Comparison of ENCODE assay signal across 15 cellular contexts in the genomic region with DNA sequence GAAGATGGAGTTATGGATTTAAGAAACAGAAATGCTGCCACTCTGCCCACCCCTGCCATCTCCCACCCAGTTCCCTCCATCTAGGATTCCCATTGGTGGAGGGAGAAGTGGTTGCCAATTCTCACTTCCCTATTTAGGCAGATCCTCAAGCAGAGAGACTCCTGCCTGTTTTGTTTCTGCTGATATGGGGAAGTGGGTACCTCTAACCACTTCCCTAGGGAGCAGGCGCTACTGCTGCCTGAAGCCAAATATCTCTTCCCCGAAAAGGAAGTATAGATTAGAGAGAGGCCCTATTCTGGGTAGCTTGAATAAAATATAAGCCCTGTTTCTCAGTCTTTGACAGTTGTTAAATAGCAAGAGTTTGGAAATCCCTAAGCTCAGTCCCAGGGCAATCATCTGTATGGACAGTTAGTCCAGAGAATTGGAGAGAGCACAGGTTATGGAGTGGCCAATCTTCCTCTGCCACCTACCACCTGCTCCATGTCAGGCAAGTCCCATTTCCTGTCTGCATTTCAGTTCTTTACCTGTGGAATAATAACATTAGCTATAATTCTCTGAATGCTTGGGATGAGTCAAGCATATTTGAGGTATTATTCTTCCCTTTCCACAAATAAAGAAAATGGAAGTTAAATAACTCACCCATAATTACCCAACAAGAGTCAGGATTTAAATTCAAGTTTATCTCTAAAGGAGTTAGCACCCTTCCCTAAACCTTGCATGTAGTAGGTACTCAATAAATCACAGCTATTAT. TPM values are rescaled to one million over a fixed set of nuclear protein-coding genes. Genes with fewer than 3 reads are reported as not detected.
A peak's percentile ranks its signal among the peaks of the same experiment; 100 is the strongest.
DNase-seq lines count a peak whose midpoint lies in the region; ATAC-seq, FAIRE-seq and TF ChIP-seq lines count a peak whose summit lies in the region.
"Had no signal": no experiment of that assay in that cellular context is flagged by ENCODE, and none has a peak within 500 bp of the region (broad histone marks: within the 10 kb centered on the region; RNA-seq: fewer than 3 reads in every experiment).

No MANE protein-coding gene starts in this region.

- ATAC-seq in HG02678 (IDR thresholded peaks at IDR 0.05; ENCODE audit: unreplicated experiment), result peak; percentile 44
- no peak for ATAC-seq in activated CD8-positive, alpha-beta T cell treated with anti-CD3 and anti-CD28 coated beads, Interleukin-2, amount 10 ng/mL, durations not matched to agents 7 days and 5 days
- ATAC-seq: body of pancreas, HCT116 had no signal

- no peak for TF ChIP-seq RAD21 in SK-N-SH (IDR thresholded peaks at IDR 0.05; ENCODE audit: low read length)

- H3K36me3 ChIP-seq in keratinocyte (ENCODE audit: control insufficient read depth in 2 of 2, extremely low read depth in 1 of 2, insufficient read depth in 2 of 2, low read length in 2 of 2) (no peaks in the 10 kb centered on the region), SK-N-SH (replicated peaks in 1 of 2; ENCODE audit: control insufficient read depth in 1 of 2, insufficient read depth in 2 of 2, low read length in 1 of 2) (no peaks in the 10 kb centered on the region), uterus (no peaks in the 10 kb centered on the region)

- H4K20me1 ChIP-seq in keratinocyte (ENCODE audit: control insufficient read depth, extremely low read depth, insufficient read depth, low read length) (no peaks in the 10 kb centered on the region), SK-N-SH (ENCODE audit: insufficient read depth) (no peaks in the 10 kb centered on the region)

- peaks cover 4% of the 10 kb centered on the region for H3K4me1 Mint-ChIP-seq in activated CD8-positive, alpha-beta T cell treated with anti-CD3 and anti-CD28 coated beads, Interleukin-2, amount 10 ng/mL, durations not matched to agents 7 days and 5 days (ENCODE audit: low read depth)

- H3K4me2 ChIP-seq in keratinocyte (ENCODE audit: control insufficient read depth, extremely low read depth, insufficient read depth, low read depth, low read length) (peak overlapping the region; percentile 60), SK-N-SH (no peak overlapping the region)

- DNase-seq in AML-193 (lab: John Stamatoyannopoulos, UW), result peak; percentile 96 to 97
- DNase-seq in SIG-M5 (lab: John Stamatoyannopoulos, UW), result peak; percentile 84
- no peak for DNase-seq in keratinocyte (ENCODE audit: low read depth, low spot score)
- no peak for DNase-seq in activated CD8-positive, alpha-beta T cell treated with anti-CD3 and anti-CD28 coated beads, Interleukin-2, amount 10 ng/mL, durations not matched to agents 7 days and 5 days
- DNase-seq in DMS 273 (lab: John Stamatoyannopoulos, UW; ENCODE audit: unreplicated experiment), result no peak
- no peak for DNase-seq in SK-N-SH
- DNase-seq in uterus, result no peak
- DNase-seq: NCI-H1048, NCI-H526 had no signal

- H3K9me3 ChIP-seq in keratinocyte (ENCODE audit: control insufficient read depth, low read depth, low read length), result no peaks in the 10 kb centered on the region
- H3K9me3 ChIP-seq in SK-N-SH, result no peaks in the 10 kb centered on the region
- H3K9me3 ChIP-seq in uterus, result no peaks in the 10 kb centered on the region
- H3K9me3 ChIP-seq: body of pancreas had no signal

- H3K79me2 ChIP-seq in keratinocyte (ENCODE audit: control insufficient read depth, insufficient read depth, low read length) (no peaks in the 10 kb centered on the region), SK-N-SH (ENCODE audit: insufficient read depth) (no peaks in the 10 kb centered on the region)

- no peaks in the 10 kb centered on the region for H3K9me1 ChIP-seq in keratinocyte (ENCODE audit: control insufficient read depth, extremely low read depth, insufficient read depth, low read length)

- H3K27me3 Mint-ChIP-seq in activated CD8-positive, alpha-beta T cell treated with anti-CD3 and anti-CD28 coated beads, Interleukin-2, amount 10 ng/mL, durations not matched to agents 7 days and 5 days (ENCODE audit: low read depth), result peaks cover 8% of the 10 kb centered on the region

- CTCF ChIA-PET in activated CD8-positive, alpha-beta T cell treated with anti-CD3 and anti-CD28 coated beads, Interleukin-2, amount 10 ng/mL, durations not matched to agents 7 days and 5 days (lab: Charles Lee), result no interaction called here
- CTCF ChIA-PET in SK-N-SH (lab: Yijun Ruan, JAX), result interaction anchor here (1.0 to 1.7 kb wide), 2 partner anchors 69 to 666 kb away, joined by 3 read pairs; no protein-coding TSS in a partner anchor

- H3K9me3 Mint-ChIP-seq in activated CD8-positive, alpha-beta T cell treated with anti-CD3 and anti-CD28 coated beads, Interleukin-2, amount 10 ng/mL, durations not matched to agents 7 days and 5 days (ENCODE audit: insufficient read depth), result no peaks in the 10 kb centered on the region
- H3K9me3 Mint-ChIP-seq: T-helper 1 cell treated with Interleukin-12 subunit alpha and Interleukin-12 subunit beta and Interleukin-4 antibody, amounts not matched to agents 30 μg/mL and 1 μg/mL, for 36 hours had no signal

- H3K27ac ChIP-seq in keratinocyte (ENCODE audit: control insufficient read depth, insufficient read depth, low read length) (no peak overlapping the region), SK-N-SH (ENCODE audit: low read depth in 2 of 2, low read length in 1 of 2) (no peak overlapping the region), uterus (no peak overlapping the region)
- H3K27ac ChIP-seq: body of pancreas had no signal

- H3F3A ChIP-seq in SK-N-SH (replicated peaks; ENCODE audit: insufficient read depth), result no peaks in the 10 kb centered on the region

- no peak overlapping the region for H3K9ac ChIP-seq in keratinocyte (ENCODE audit: control insufficient read depth, extremely low read depth, insufficient read depth, low read length)
- no peak overlapping the region for H3K9ac ChIP-seq in SK-N-SH

- TF ChIP-seq CTCF in keratinocyte (optimal IDR thresholded peaks at IDR 0.05 in 1 of 3, IDR thresholded peaks at IDR 0.05 in 1 of 3, conservative IDR thresholded peaks at IDR 0.05 in 1 of 3; ENCODE audit: extremely low read depth in 1 of 3, insufficient read depth in 2 of 3, low read length in 3 of 3) (no peak), SK-N-SH (IDR thresholded peaks at IDR 0.05) (no peak), uterus (IDR thresholded peaks at IDR 0.05) (no peak)

- POLR2A ChIA-PET in activated CD8-positive, alpha-beta T cell treated with anti-CD3 and anti-CD28 coated beads, Interleukin-2, amount 10 ng/mL, durations not matched to agents 7 days and 5 days (lab: Charles Lee), result no interaction called here
- POLR2A ChIA-PET in SK-N-SH (lab: Yijun Ruan, JAX), result no interaction called here

- no peak overlapping the region for H3K4me3 Mint-ChIP-seq in activated CD8-positive, alpha-beta T cell treated with anti-CD3 and anti-CD28 coated beads, Interleukin-2, amount 10 ng/mL, durations not matched to agents 7 days and 5 days
- H3K4me3 Mint-ChIP-seq: T-helper 1 cell treated with Interleukin-12 subunit alpha and Interleukin-12 subunit beta and Interleukin-4 antibody, amounts not matched to agents 30 μg/mL and 1 μg/mL, for 36 hours had no signal

- H3K4me1 ChIP-seq in keratinocyte (ENCODE audit: control insufficient read depth, extremely low read depth, insufficient read depth, low read length) (peaks cover 15% of the 10 kb centered on the region), SK-N-SH (ENCODE audit: control insufficient read depth in 1 of 2, insufficient read depth in 2 of 2, low read depth in 1 of 2, low read length in 1 of 2) (peaks cover 0 to 5% of the 10 kb centered on the region in 2 experiments; a peak in 1 of 4 replicates), uterus (no peaks in the 10 kb centered on the region)

- TF ChIP-seq POLR2A in uterus (IDR thresholded peaks at IDR 0.05), result no peak

- intact Hi-C loops in uterus (cut with DNase I; ENCODE audit: low total_unique reads), result no loop called here

- no peaks in the 10 kb centered on the region for H3K9me2 ChIP-seq in SK-N-SH

- H2AFZ ChIP-seq in keratinocyte (ENCODE audit: control insufficient read depth, low read length) (peak overlapping the region; percentile 66), SK-N-SH (ENCODE audit: low read depth) (no peak overlapping the region)

- no peak overlapping the region for H3K27ac Mint-ChIP-seq in activated CD8-positive, alpha-beta T cell treated with anti-CD3 and anti-CD28 coated beads, Interleukin-2, amount 10 ng/mL, durations not matched to agents 7 days and 5 days
- H3K27ac Mint-ChIP-seq: T-helper 1 cell treated with Interleukin-12 subunit alpha and Interleukin-12 subunit beta and Interleukin-4 antibody, amounts not matched to agents 30 μg/mL and 1 μg/mL, for 36 hours had no signal

- H3K36me3 Mint-ChIP-seq in activated CD8-positive, alpha-beta T cell treated with anti-CD3 and anti-CD28 coated beads, Interleukin-2, amount 10 ng/mL, durations not matched to agents 7 days and 5 days (ENCODE audit: low read depth), result no peaks in the 10 kb centered on the region

- peak; percentile 77 for FAIRE-seq in keratinocyte (lab: Jason Lieb, UNC)

- H3K27me3 ChIP-seq in keratinocyte (ENCODE audit: control insufficient read depth, extremely low read depth, insufficient read depth, low read length) (no peaks in the 10 kb centered on the region), SK-N-SH (ENCODE audit: insufficient read depth) (no peaks in the 10 kb centered on the region), uterus (no peaks in the 10 kb centered on the region)
- H3K27me3 ChIP-seq: body of pancreas had no signal

- WGBS in SK-N-SH (ENCODE audit: low lambda C conversion rate), result 63% methylated on average over 2 of the region's 2 CpGs

- H3K4me3 ChIP-seq in keratinocyte (ENCODE audit: control insufficient read depth in 2 of 3, extremely low read depth in 1 of 3, insufficient read depth in 2 of 3, low read depth in 1 of 3, low read length in 3 of 3), result peak overlapping the region in 2 of 3 experiments; percentile 22 to 29
- no peak overlapping the region for H3K4me3 ChIP-seq in SK-N-SH (ENCODE audit: low read depth in 2 of 2, low read length in 1 of 2)
- H3K4me3 ChIP-seq in uterus, result no peak overlapping the region
- H3K4me3 ChIP-seq: body of pancreas had no signal

- dilution Hi-C loops in keratinocyte (cut with MboI; ENCODE audit: extremely low pct_ligation_motif_present, low sequenced_read_pairs), result no loop called here

- TF ChIP-seq EP300 in SK-N-SH (IDR thresholded peaks at IDR 0.05; ENCODE audit: borderline replicate concordance in 1 of 2, low read depth in 1 of 2, low read length in 1 of 2), result no peak

RNA-seq across cellular contexts. Expression of a gene that starts 2.6 kb away (rescaled TPM):
- polyA plus RNA-seq in keratinocyte (not detected in 3 replicates), SK-N-SH (2012; rRNA removed) (not detected in 2 replicates)
- not detected for polyA plus RNA-seq in keratinocyte (2011; ENCODE audit: low read depth)
- not detected in 2 replicates for polyA plus RNA-seq in keratinocyte (2011; cell fraction: cytosol; rRNA removed)
- polyA plus RNA-seq in keratinocyte (2011; cell fraction: nucleus; rRNA removed), result not detected in 2 replicates
- not detected in 2 replicates for polyA plus RNA-seq in keratinocyte (2012; ENCODE audit: low replicate concordance)
- polyA minus RNA-seq in keratinocyte, result not detected in 3 replicates
- not detected for polyA minus RNA-seq in keratinocyte (2011; cell fraction: cytosol; rRNA and poly(A)+ RNA removed)
- polyA minus RNA-seq in keratinocyte (2011; cell fraction: nucleus; rRNA and poly(A)+ RNA removed), result not detected in 2 replicates
- total RNA-seq in activated CD8-positive, alpha-beta T cell treated with anti-CD3 and anti-CD28 coated beads, Interleukin-2, amount 10 ng/mL, durations not matched to agents 7 days and 5 days, result not detected
- not detected in 2 replicates for polyA plus RNA-seq in SK-N-SH (2012; cell fraction: cytosol; rRNA removed)
- not detected in 2 replicates for polyA plus RNA-seq in SK-N-SH (2012; cell fraction: nucleus; rRNA removed)
- total RNA-seq in uterus, result 1 to 10 TPM in 2 of 4 donors, not detected in 2; 1.9 to 7.7 TPM
- total RNA-seq: body of pancreas, epithelial cell of proximal tubule had no signal
- polyA plus RNA-seq: neural cell had no signal

RNA-seq across cellular contexts. Expression of a gene that starts 52.5 kb away (rescaled TPM):
- polyA plus RNA-seq in keratinocyte (59.1 to 73.0 TPM (median 70.1 TPM) in 3 replicates), SK-N-SH (2012; rRNA removed) (36.9 and 39.6 TPM in 2 replicates)
- 22.2 TPM for polyA plus RNA-seq in keratinocyte (2011; ENCODE audit: low read depth)
- 75.7 and 110 TPM in 2 replicates for polyA plus RNA-seq in keratinocyte (2011; cell fraction: cytosol; rRNA removed)
- polyA plus RNA-seq in keratinocyte (2011; cell fraction: nucleus; rRNA removed), result 25.6 and 27.0 TPM in 2 replicates
- polyA plus RNA-seq in keratinocyte (2012; ENCODE audit: low replicate concordance), result 61.2 and 77.9 TPM in 2 replicates
- polyA minus RNA-seq in keratinocyte, result 15.8 to 26.6 TPM (median 25.4 TPM) in 3 replicates
- polyA minus RNA-seq in keratinocyte (2011; cell fraction: cytosol; rRNA and poly(A)+ RNA removed), result 33.6 TPM
- 8.1 and 9.2 TPM in 2 replicates for polyA minus RNA-seq in keratinocyte (2011; cell fraction: nucleus; rRNA and poly(A)+ RNA removed)
- total RNA-seq in activated CD8-positive, alpha-beta T cell treated with anti-CD3 and anti-CD28 coated beads, Interleukin-2, amount 10 ng/mL, durations not matched to agents 7 days and 5 days, result under 1 TPM in 1 of 2 experiments, not detected in 1; 0.21 TPM
- 50.3 and 55.7 TPM in 2 replicates for polyA plus RNA-seq in SK-N-SH (2012; cell fraction: cytosol; rRNA removed)
- 12.9 and 19.4 TPM in 2 replicates for polyA plus RNA-seq in SK-N-SH (2012; cell fraction: nucleus; rRNA removed)
- 10 to 100 TPM; 19.1 to 53.8 (median 38.8) TPM for total RNA-seq in uterus

Comparison
In these comparisons a context has a peak if more than half of its experiments do, and no peak if none do; other contexts are left out.
1. DNase-seq: peak in AML-193 (2 of 2) and SIG-M5 (single experiment); none in keratinocyte (single experiment), activated CD8-positive, alpha-beta T cell treated with anti-CD3 and anti-CD28 coated beads, Interleukin-2, amount 10 ng/mL, durations not matched to agents 7 days and 5 days (single experiment), DMS 273 (single experiment), SK-N-SH (single experiment) and uterus (0 of 2).
2. H3K4me3 ChIP-seq: peak in keratinocyte (2 of 3); none in SK-N-SH (0 of 2) and uterus (0 of 2).
3. RNA of a gene that starts 52.5 kb away (total RNA-seq): 19.1 to 53.8 TPM in uterus; 0.21 TPM in activated CD8-positive, alpha-beta T cell treated with anti-CD3 and anti-CD28 coated beads, Interleukin-2, amount 10 ng/mL, durations not matched to agents 7 days and 5 days; every median in the first group is over 10 times any median in the second.